Comparison of ENCODE assay signal across 9 cellular contexts in the genomic region with DNA sequence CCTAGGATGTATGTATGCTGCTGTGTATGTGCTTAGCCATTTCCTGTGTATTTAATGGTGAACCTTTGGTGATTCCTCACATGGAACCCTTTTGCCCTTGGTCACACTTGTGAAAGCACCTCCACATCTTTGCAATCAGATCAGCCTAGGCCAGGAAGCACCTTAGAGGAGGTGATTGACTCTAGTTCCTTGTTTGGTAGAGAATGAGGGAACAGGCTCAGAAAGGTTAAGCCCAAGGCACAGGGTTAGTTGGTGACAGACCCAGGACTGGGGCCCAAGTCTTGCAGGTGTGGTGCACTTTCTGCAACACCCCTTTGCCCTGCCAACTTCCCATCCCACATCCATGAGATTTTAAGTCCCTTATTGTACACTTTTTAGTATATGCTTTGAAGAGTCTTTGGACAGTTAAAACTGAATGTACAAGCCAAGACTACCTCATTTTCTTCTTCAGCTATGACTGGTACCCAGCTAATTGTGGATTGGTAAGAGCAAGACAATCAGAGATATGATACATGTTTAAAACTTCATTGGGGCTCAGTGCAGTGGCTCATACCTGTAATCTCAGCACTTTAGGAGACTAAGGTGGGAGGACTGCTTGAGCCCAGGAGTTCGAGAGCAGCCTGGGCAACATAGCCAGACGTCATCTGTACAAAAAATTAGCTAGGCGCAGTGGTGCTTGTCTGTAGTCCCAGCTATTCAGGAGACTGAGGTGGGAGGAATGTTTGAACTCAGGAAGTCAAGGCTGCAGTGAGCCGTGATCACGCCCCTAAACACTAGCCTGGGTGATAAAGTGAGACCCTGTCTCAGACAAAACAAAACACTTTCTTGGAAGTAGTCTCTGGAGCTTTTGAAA.
A peak's percentile ranks its signal among the peaks of the same experiment; 100 is the strongest.
DNase-seq lines count a peak whose midpoint lies in the region; ATAC-seq, FAIRE-seq and TF ChIP-seq lines count a peak whose summit lies in the region.
"Had no signal": no experiment of that assay in that cellular context is flagged by ENCODE, and none has a peak within 500 bp of the region (broad histone marks: within the 10 kb centered on the region; RNA-seq: fewer than 3 reads in every experiment).

No MANE protein-coding gene starts in this region.

- no peak overlapping the region for H3K27ac ChIP-seq in IMR-90 (ENCODE audit: insufficient read depth, low read length)
- no peak overlapping the region for H3K27ac ChIP-seq in H1 (ENCODE audit: low read depth, low read length)
- peak overlapping the region; percentile 84 to 92 for H3K27ac ChIP-seq in thoracic aorta

- peak; percentile 63 for DNase-seq in activated effector memory CD4-positive, alpha-beta T cell treated with anti-CD3 and anti-CD28 coated beads, Interleukin-2, amount 50 U/mL, for 16 hours
- no peak for DNase-seq in activated effector memory CD4-positive, alpha-beta T cell treated with Interleukin-2 at 50 U/mL for 16 hours
- DNase-seq in IMR-90 (no peak), H1 (ENCODE audit: low read depth in 1 of 2, low spot score in 2 of 2) (no peak), thoracic aorta (ENCODE audit: low spot score) (no peak), activated gamma-delta T cell treated with Interleukin-2 at 50 U/mL for 16 hours (no peak), NCI-H1694 treated with DMSO at 0.1 percent for 48 hours (lab: John Stamatoyannopoulos, UW) (no peak), GF-D8 (lab: John Stamatoyannopoulos, UW) (no peak)
- DNase-seq: NK-92 treated with Interleukin-12 subunit alpha and Interleukin-12 subunit beta, amount 100 ng/mL, for 24 hours had no signal

- H4K20me1 ChIP-seq in IMR-90 (ENCODE audit: insufficient read depth, low read length) (peaks cover 23% of the 10 kb centered on the region; the same call in 1 of the 2 replicates), H1 (replicated peaks in 1 of 2; ENCODE audit: control insufficient read depth in 1 of 2, insufficient read depth in 2 of 2, low read length in 2 of 2) (peaks cover 6 to 15% of the 10 kb centered on the region in 2 experiments)

- CTCF ChIA-PET in IMR-90 (lab: Yijun Ruan, JAX) (interaction anchor here (0.6 kb wide), 1 partner anchor 86 kb away, joined by 3 read pairs; no protein-coding TSS in a partner anchor), H1 (lab: Charles Lee; ENCODE audit: partially characterized antibody) (interaction anchor here (0.8 to 5.8 kb wide), 5 partner anchors 10 to 133 kb away, joined by 3 to 39 read pairs (median 5); no protein-coding TSS in a partner anchor)

- H2AFZ ChIP-seq in IMR-90 (replicated peaks; ENCODE audit: low read length, poor library complexity) (no peak overlapping the region), H1 (ENCODE audit: low read length) (no peak overlapping the region)

- H3K18ac ChIP-seq in IMR-90 (ENCODE audit: low read depth, low read length) (no peak overlapping the region), H1 (ENCODE audit: extremely low read depth, low read length) (0 out of 2 replicates have a peak overlapping the region, but pooled peaks have one; percentile 44)

- H2BK12ac ChIP-seq in H1 (ENCODE audit: low read depth, low read length), result no peak overlapping the region

- H3K9ac ChIP-seq in IMR-90 (ENCODE audit: low read depth, low read length), result no peak overlapping the region
- H3K9ac ChIP-seq in H1 (replicated peaks in 1 of 4; ENCODE audit: extremely low read depth in 1 of 4, low read depth in 3 of 4, low read length in 3 of 4), result no peak overlapping the region

- BruUV-seq in IMR-90 (replicated peaks; lab: Mats Ljungman, UMichigan), result no TSS peak

- H3K79me2 ChIP-seq in H1 (ENCODE audit: control insufficient read depth in 1 of 2, insufficient read depth in 2 of 2, low read length in 2 of 2), result peaks cover 0 to 68% of the 10 kb centered on the region in 2 experiments; a peak in 2 of 4 replicates

- TF ChIP-seq EP300 in H1 (IDR thresholded peaks at IDR 0.05; ENCODE audit: borderline replicate concordance in 1 of 2, low read depth in 2 of 2, low read length in 2 of 2), result no peak

- TF ChIP-seq CTCF in IMR-90 (conservative IDR thresholded peaks at IDR 0.05; ENCODE audit: low read depth, low read length), result no peak
- no peak for TF ChIP-seq CTCF in H1 (IDR thresholded peaks at IDR 0.05; ENCODE audit: control extremely low read depth in 1 of 3, insufficient read depth in 1 of 3, low read depth in 1 of 3, low read length in 3 of 3)
- TF ChIP-seq CTCF in thoracic aorta (IDR thresholded peaks at IDR 0.05), result no peak

- no peak overlapping the region for H4K91ac ChIP-seq in IMR-90 (ENCODE audit: insufficient read depth, low read depth, low read length)
- no peak overlapping the region for H4K91ac ChIP-seq in H1 (replicated peaks; ENCODE audit: insufficient read length, low read length)

- H4K8ac ChIP-seq in IMR-90 (ENCODE audit: low read depth in 2 of 2, low read length in 2 of 2) (no peak overlapping the region), H1 (ENCODE audit: extremely low read depth, insufficient read depth, low read length) (no peak overlapping the region)

- no peak overlapping the region for H2BK20ac ChIP-seq in IMR-90 (ENCODE audit: low read depth, low read length)
- H2BK20ac ChIP-seq in H1 (ENCODE audit: low read length), result no peak overlapping the region

- H3K79me1 ChIP-seq in IMR-90 (ENCODE audit: low read depth in 1 of 2, low read length in 2 of 2) (peaks cover 21 to 80% of the 10 kb centered on the region in 2 experiments), H1 (ENCODE audit: low read depth, low read length) (peaks cover 9% of the 10 kb centered on the region; the same call in 1 of the 2 replicates)

- WGBS in IMR-90 (ENCODE audit: extremely low coverage in 2 of 2, insufficient read length in 1 of 2), 2 experiments, result no CpG with 5 or more reads among the region's 5 CpGs
- 92% methylated on average over 5 of the region's 5 CpGs; no CpG with 5 or more reads in 1 of the 2 experiments for WGBS in H1 (ENCODE audit: extremely low coverage in 1 of 2, insufficient coverage in 1 of 2, insufficient read length in 1 of 2, insufficient replicate concordance in 2 of 2, low coverage in 1 of 2, low lambda C conversion rate in 2 of 2, missing lambda C conversion rate in 1 of 2), 2 experiments

- no peak overlapping the region for H3K4me2 ChIP-seq in IMR-90 (ENCODE audit: low read depth, low read length)
- H3K4me2 ChIP-seq in H1 (ENCODE audit: insufficient read depth in 1 of 2, low read depth in 2 of 2, low read length in 2 of 2), result no peak overlapping the region

- intact Hi-C loops in IMR-90 (cut with micrococcal nuclease), result no loop called here

- no peak overlapping the region for H4K5ac ChIP-seq in IMR-90 (ENCODE audit: low read depth, low read length)
- H4K5ac ChIP-seq in H1 (ENCODE audit: insufficient read length, low read depth, low read length), result no peak overlapping the region

- H2AK9ac ChIP-seq in IMR-90 (replicated peaks; ENCODE audit: low read depth, low read length, poor library complexity), result no peak overlapping the region

- no peak for FAIRE-seq in H1 (lab: Jason Lieb, UNC)

- 0 out of 2 replicates have a peak overlapping the region, but pooled peaks have one; percentile 39 for H3K23ac ChIP-seq in IMR-90 (ENCODE audit: low read depth, low read length)
- no peak overlapping the region for H3K23ac ChIP-seq in H1 (ENCODE audit: insufficient read length)

- peaks cover 15% of the 10 kb centered on the region for H3K9me1 ChIP-seq in IMR-90 (ENCODE audit: insufficient read depth, low read length)

- no peak overlapping the region for H2AK5ac ChIP-seq in IMR-90 (ENCODE audit: low read depth, low read length)
- no peak overlapping the region for H2AK5ac ChIP-seq in H1 (ENCODE audit: low read depth, low read length)

- H3K27me3 ChIP-seq in IMR-90 (ENCODE audit: control insufficient read depth, insufficient read depth, low read length) (no peaks in the 10 kb centered on the region), H1 (replicated peaks in 1 of 4; ENCODE audit: control insufficient read depth in 3 of 4, extremely low read depth in 1 of 4, insufficient read depth in 3 of 4, low read length in 3 of 4) (no peaks in the 10 kb centered on the region), thoracic aorta (replicated peaks; ENCODE audit: insufficient read depth) (no peaks in the 10 kb centered on the region)

- H3K4me3 ChIP-seq in IMR-90 (ENCODE audit: insufficient read depth, low read depth, low read length) (no peak overlapping the region), H1 (ENCODE audit: extremely low read depth in 1 of 4, insufficient read depth in 2 of 4, low read depth in 3 of 4, low read length in 4 of 4) (no peak overlapping the region), thoracic aorta (no peak overlapping the region)

- POLR2A ChIA-PET in IMR-90 (lab: Charles Lee; ENCODE audit: unreplicated experiment), result no interaction called here
- POLR2A ChIA-PET in H1 (lab: Charles Lee; ENCODE audit: partially characterized antibody), result interaction anchor here (0.5 to 1.3 kb wide), 3 partner anchors 10 to 137 kb away, joined by 3 read pairs; no protein-coding TSS in a partner anchor

- TF ChIP-seq POLR2A in IMR-90 (IDR thresholded peaks at IDR 0.05; ENCODE audit: low read depth, low read length), result no peak
- TF ChIP-seq POLR2A in H1 (IDR thresholded peaks at IDR 0.05; ENCODE audit: control extremely low read depth in 1 of 2, low read depth in 2 of 2, low read length in 2 of 2), result no peak

- in situ Hi-C loops in IMR-90 (cut with MboI; ENCODE audit: low sequenced_read_pairs), result no loop called here

- H3K14ac ChIP-seq in IMR-90 (replicated peaks; ENCODE audit: low read depth, low read length) (peak overlapping the region; percentile 3; the same call in 1 of the 2 replicates), H1 (ENCODE audit: insufficient read length) (no peak overlapping the region)

- peaks cover 7% of the 10 kb centered on the region for H3K36me3 ChIP-seq in IMR-90 (ENCODE audit: control insufficient read depth, insufficient read depth, low read length)
- peaks cover 0 to 8% (median 3%) of the 10 kb centered on the region in 4 experiments; a peak in 3 of 8 replicates for H3K36me3 ChIP-seq in H1 (ENCODE audit: control insufficient read depth in 2 of 4, insufficient read depth in 4 of 4, low read length in 3 of 4)
- peaks cover 11% of the 10 kb centered on the region for H3K36me3 ChIP-seq in thoracic aorta

- dilution Hi-C loops in IMR-90 (cut with HindIII; ENCODE audit: low sequenced_read_pairs, unreplicated experiment), result no loop called here

- H3K56ac ChIP-seq in IMR-90 (ENCODE audit: extremely low read depth, insufficient read depth, low read length) (no peak overlapping the region), H1 (replicated peaks; ENCODE audit: insufficient read length, low read depth, low read length) (no peak overlapping the region)

- H3K9me3 ChIP-seq in IMR-90 (ENCODE audit: control insufficient read depth, insufficient read depth, low read length), result no peaks in the 10 kb centered on the region
- no peaks in the 10 kb centered on the region for H3K9me3 ChIP-seq in H1 (ENCODE audit: insufficient read depth in 2 of 2, low read depth in 1 of 2, low read length in 1 of 2)
- no peaks in the 10 kb centered on the region for H3K9me3 ChIP-seq in thoracic aorta

- H3K4ac ChIP-seq in IMR-90 (ENCODE audit: low read depth, low read length) (peak overlapping the region; percentile 27), H1 (replicated peaks; ENCODE audit: insufficient read length, low read depth, low read length) (no peak overlapping the region)

- H3K4me1 ChIP-seq in IMR-90 (ENCODE audit: control insufficient read depth, insufficient read depth, low read length), result peaks cover 8% of the 10 kb centered on the region
- peaks cover 2 to 13% (median 7%) of the 10 kb centered on the region in 4 experiments; a peak in 6 of 7 replicates for H3K4me1 ChIP-seq in H1 (replicated peaks in 1 of 4; ENCODE audit: control insufficient read depth in 3 of 4, insufficient read depth in 4 of 4, low read length in 3 of 4)
- H3K4me1 ChIP-seq in thoracic aorta (ENCODE audit: control insufficient read depth in 1 of 2, low read depth in 2 of 2), result peaks cover 60 to 83% of the 10 kb centered on the region in 2 donors

- H2BK120ac ChIP-seq in IMR-90 (ENCODE audit: low read depth, low read length) (no peak overlapping the region), H1 (replicated peaks; ENCODE audit: low read depth, low read length) (no peak overlapping the region)

- TF ChIP-seq RAD21 in IMR-90 (IDR thresholded peaks at IDR 0.05; ENCODE audit: low read length), result no peak
- TF ChIP-seq RAD21 in H1 (IDR thresholded peaks at IDR 0.05 in 1 of 2, conservative IDR thresholded peaks at IDR 0.05 in 1 of 2; ENCODE audit: low read depth in 2 of 2, low read length in 2 of 2), result no peak

- no peaks in the 10 kb centered on the region for H3K23me2 ChIP-seq in H1 (ENCODE audit: low read depth, low read length)

- H2BK15ac ChIP-seq in IMR-90 (ENCODE audit: low read depth, low read length) (0 out of 3 replicates have a peak overlapping the region, but pooled peaks have one; percentile 34), H1 (ENCODE audit: low read length) (no peak overlapping the region)

- H2BK5ac ChIP-seq in IMR-90 (ENCODE audit: low read depth, low read length, poor library complexity, severe bottlenecking) (no peak overlapping the region), H1 (ENCODE audit: low read depth, low read length) (peak overlapping the region; percentile 15; the same call in 1 of the 2 replicates)

- ATAC-seq in IMR-90 (ENCODE audit: low read depth) (no peak), thoracic aorta (ENCODE audit: insufficient number of reproducible peaks, low FRiP score, low read depth) (no peak)

Comparison
In these comparisons a context has a peak if more than half of its experiments do, and no peak if none do; other contexts are left out.
1. H3K27ac ChIP-seq: peak in thoracic aorta (2 of 2); none in IMR-90 (single experiment) and H1 (single experiment).